Comparison of ENCODE assay signal across 16 cellular contexts in genomic region chr7:13407911-13408310, GRCh38.
A peak's percentile ranks its signal among the peaks of the same experiment; 100 is the strongest.
DNase-seq lines count a peak whose midpoint lies in the region; FAIRE-seq and TF ChIP-seq lines count a peak whose summit lies in the region.
"Had no signal": no experiment of that assay in that cellular context is flagged by ENCODE, and none has a peak within 500 bp of the region (broad histone marks: within the 10 kb centered on the region; RNA-seq: fewer than 3 reads in every experiment).

No MANE protein-coding gene starts in this region.

- H3K4me1 Mint-ChIP-seq in endodermal cell (peaks cover 7% of the 10 kb centered on the region), neural crest cell (peaks cover 20% of the 10 kb centered on the region)
- H3K4me1 Mint-ChIP-seq in CD4-positive, alpha-beta memory T cell: peaks cover 0 to 2% (median 0%) of the 10 kb centered on the region in 4 donors
- H3K4me1 Mint-ChIP-seq: CD4-positive, CD25-positive, alpha-beta regulatory T cell; GM23338 had no signal

- H3K27ac ChIP-seq in endodermal cell (ENCODE audit: low read depth, low read length): no peak overlapping the region
- no peak overlapping the region for H3K27ac ChIP-seq in CD4-positive, alpha-beta memory T cell (ENCODE audit: low read depth, low read length)
- H3K27ac ChIP-seq: BLaER1 treated with 17β-estradiol and CSF1 and Interleukin-3, amounts not matched to agents 10 nM and 100 nM had no signal

- DNase-seq in H54 (ENCODE audit: insufficient read length, low spot score): no peak
- no peak for DNase-seq in endodermal cell
- DNase-seq in neural crest cell (ENCODE audit: low read depth, low spot score): no peak
- peak; percentile 32 for DNase-seq in retinal pigment epithelial cell (ENCODE audit: low read depth)
- no peak for DNase-seq in activated CD4-positive, CD25-positive, alpha-beta regulatory T cell (lab: John Stamatoyannopoulos, UW)
- no peak for DNase-seq in head of caudate nucleus
- no peak for DNase-seq in CD4-positive, alpha-beta memory T cell
- DNase-seq: 8988T; ACHN; CD4-positive, CD25-positive, alpha-beta regulatory T cell; DMS79 had no signal

- H3K9ac ChIP-seq in endodermal cell (ENCODE audit: extremely low read depth, low read length, poor library complexity, severe bottlenecking): no peak overlapping the region
- H3K9ac ChIP-seq: BLaER1 treated with 17β-estradiol and CSF1 and Interleukin-3, amounts not matched to agents 10 nM and 100 nM had no signal

- H3K27me3 Mint-ChIP-seq in endodermal cell (ENCODE audit: insufficient read depth) (no peaks in the 10 kb centered on the region), neural crest cell (ENCODE audit: low read depth) (no peaks in the 10 kb centered on the region)
- no peaks in the 10 kb centered on the region for H3K27me3 Mint-ChIP-seq in CD4-positive, alpha-beta memory T cell
- H3K27me3 Mint-ChIP-seq: CD4-positive, CD25-positive, alpha-beta regulatory T cell had no signal

- CTCF ChIA-PET in CD4-positive, alpha-beta memory T cell (lab: Charles Lee; ENCODE audit: partially characterized antibody): no interaction called here

- no peak overlapping the region for H3K4me3 Mint-ChIP-seq in endodermal cell
- peak overlapping the region; percentile 33 for H3K4me3 Mint-ChIP-seq in neural crest cell
- H3K4me3 Mint-ChIP-seq in CD4-positive, alpha-beta memory T cell: no peak overlapping the region
- H3K4me3 Mint-ChIP-seq: CD4-positive, CD25-positive, alpha-beta regulatory T cell; GM23338 had no signal

- no peaks in the 10 kb centered on the region for H3K27me3 ChIP-seq in endodermal cell (ENCODE audit: control insufficient read depth, insufficient read depth, low read length, poor library complexity, severe bottlenecking)
- no peaks in the 10 kb centered on the region for H3K27me3 ChIP-seq in CD4-positive, alpha-beta memory T cell (ENCODE audit: insufficient read depth, low read length)
- H3K27me3 ChIP-seq: BLaER1 treated with 17β-estradiol and CSF1 and Interleukin-3, amounts not matched to agents 10 nM and 100 nM had no signal

- intact Hi-C loops in head of caudate nucleus (cut with DNase I): no loop called here
- intact Hi-C loops in CD4-positive, alpha-beta memory T cell (cut with micrococcal nuclease): no loop called here

- H3K27ac Mint-ChIP-seq in endodermal cell (peak overlapping the region; percentile 21), neural crest cell (ENCODE audit: unreplicated experiment) (peak overlapping the region; percentile 94)
- no peak overlapping the region for H3K27ac Mint-ChIP-seq in CD4-positive, alpha-beta memory T cell
- H3K27ac Mint-ChIP-seq: GM23338 had no signal

- POLR2A ChIA-PET in CD4-positive, alpha-beta memory T cell (lab: Charles Lee; ENCODE audit: partially characterized antibody): no interaction called here

- no peaks in the 10 kb centered on the region for H3K9me3 Mint-ChIP-seq in endodermal cell
- H3K9me3 Mint-ChIP-seq in neural crest cell: peaks cover 7% of the 10 kb centered on the region
- peaks cover 0 to 4% (median 0%) of the 10 kb centered on the region in 8 donors for H3K9me3 Mint-ChIP-seq in CD4-positive, alpha-beta memory T cell
- H3K9me3 Mint-ChIP-seq: GM23338 had no signal

- H3K4me3 ChIP-seq in endodermal cell (ENCODE audit: low read length) (no peak overlapping the region), retinal pigment epithelial cell (ENCODE audit: low read length) (no peak overlapping the region)
- H3K4me3 ChIP-seq in CD4-positive, alpha-beta memory T cell (ENCODE audit: low read length in 2 of 2): no peak overlapping the region
- H3K4me3 ChIP-seq: BLaER1 treated with 17β-estradiol and CSF1 and Interleukin-3, amounts not matched to agents 10 nM and 100 nM; GM12878; GM23338; HAP-1 had no signal

- H3K36me3 Mint-ChIP-seq in endodermal cell (ENCODE audit: low read depth): no peaks in the 10 kb centered on the region
- H3K36me3 Mint-ChIP-seq in neural crest cell (ENCODE audit: low read depth): no peaks in the 10 kb centered on the region
- H3K36me3 Mint-ChIP-seq in CD4-positive, alpha-beta memory T cell: no peaks in the 10 kb centered on the region
- H3K36me3 Mint-ChIP-seq: CD4-positive, CD25-positive, alpha-beta regulatory T cell had no signal

- no peaks in the 10 kb centered on the region for H3K36me3 ChIP-seq in endodermal cell (ENCODE audit: control insufficient read depth, insufficient read depth, low read length)
- no peaks in the 10 kb centered on the region for H3K36me3 ChIP-seq in CD4-positive, alpha-beta memory T cell (ENCODE audit: insufficient read depth, low read length)
- H3K36me3 ChIP-seq: BLaER1 treated with 17β-estradiol and CSF1 and Interleukin-3, amounts not matched to agents 10 nM and 100 nM; HAP-1 had no signal

- H3K9me3 ChIP-seq in endodermal cell (ENCODE audit: control insufficient read depth, low read length): no peaks in the 10 kb centered on the region
- H3K9me3 ChIP-seq in CD4-positive, alpha-beta memory T cell (ENCODE audit: control insufficient read depth in 1 of 2, low read length in 2 of 2): no peaks in the 10 kb centered on the region
- H3K9me3 ChIP-seq: BLaER1 treated with 17β-estradiol and CSF1 and Interleukin-3, amounts not matched to agents 10 nM and 100 nM; HAP-1 had no signal

- FAIRE-seq in H54 (lab: Jason Lieb, UNC): peak; percentile 88
- FAIRE-seq: GM12878, GM18507 had no signal

- no peak for TF ChIP-seq POLR2A in H54 (IDR thresholded peaks at IDR 0.05; ENCODE audit: low read depth, low read length)

- no peaks in the 10 kb centered on the region for H3K4me1 ChIP-seq in endodermal cell (ENCODE audit: control insufficient read depth, insufficient read depth, low read length)
- H3K4me1 ChIP-seq in CD4-positive, alpha-beta memory T cell (ENCODE audit: insufficient read depth, low read length): no peaks in the 10 kb centered on the region
- H3K4me1 ChIP-seq: BLaER1 treated with 17β-estradiol and CSF1 and Interleukin-3, amounts not matched to agents 10 nM and 100 nM; HAP-1 had no signal

- 69 to 87% methylated on average over 2 of the region's 2 CpGs for WGBS in endodermal cell (ENCODE audit: insufficient coverage in 1 of 2, insufficient read length in 1 of 2), 2 experiments

- TF ChIP-seq CTCF in endodermal cell (conservative IDR thresholded peaks at IDR 0.05) (no peak), neural crest cell (conservative IDR thresholded peaks at IDR 0.05) (no peak), retinal pigment epithelial cell (conservative IDR thresholded peaks at IDR 0.05; ENCODE audit: low read depth, low read length) (no peak)

Comparison
In these comparisons a context has a peak if more than half of its experiments do, and no peak if none do; other contexts are left out.
1. H3K27ac Mint-ChIP-seq: peak in endodermal cell (single experiment) and neural crest cell (single experiment); none in CD4-positive, alpha-beta memory T cell (0 of 7).